8 cellular contexts compared by ENCODE assay signal in the genomic region with DNA sequence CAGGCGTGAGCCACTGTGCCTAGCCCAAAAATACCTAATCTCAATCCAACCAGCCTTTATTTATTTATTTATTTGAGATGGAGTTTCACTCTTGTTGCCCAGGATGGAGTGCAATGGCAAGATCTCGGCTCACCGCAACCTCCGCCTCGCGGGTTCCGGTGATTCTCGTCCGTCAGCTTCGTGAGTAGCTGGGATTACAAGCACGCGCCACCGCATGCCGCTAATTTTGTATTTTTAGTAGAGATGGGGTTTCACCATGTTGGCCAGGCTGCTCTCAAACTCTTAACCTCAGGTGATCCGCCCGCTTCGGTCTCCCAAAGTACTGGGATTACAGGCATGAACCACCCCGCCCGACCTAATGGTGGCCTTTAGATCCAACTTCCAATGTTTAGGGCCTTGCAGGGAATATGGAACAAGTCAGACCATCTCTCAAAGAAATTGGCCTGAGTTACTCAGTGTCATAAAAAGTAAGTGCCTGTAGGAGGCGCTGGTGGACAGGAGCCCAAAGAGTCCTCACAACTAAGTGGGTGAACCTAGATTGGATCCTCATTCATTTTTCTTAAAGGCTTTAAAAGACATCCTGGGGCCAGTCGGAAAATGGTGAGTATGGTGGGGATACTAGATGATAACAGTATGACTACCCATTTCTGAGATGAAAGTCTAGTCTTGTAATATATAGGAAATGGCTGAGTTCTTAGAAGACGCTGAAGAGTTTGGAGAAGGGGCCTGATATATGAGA. TPM values are rescaled to one million over a fixed set of nuclear protein-coding genes. Genes with fewer than 3 reads are reported as not detected.
A peak's percentile ranks its signal among the peaks of the same experiment; 100 is the strongest.
DNase-seq lines count a peak whose midpoint lies in the region; ATAC-seq, FAIRE-seq and TF ChIP-seq lines count a peak whose summit lies in the region.

No MANE protein-coding gene starts in this region.

- no peaks in the 10 kb centered on the region for H3K9me3 Mint-ChIP-seq in CD4-positive, CD25-positive, alpha-beta regulatory T cell

- no peaks in the 10 kb centered on the region for H3K9me3 ChIP-seq in CD4-positive, CD25-positive, alpha-beta regulatory T cell (ENCODE audit: control insufficient read depth in 2 of 2, low read length in 2 of 2)
- H3K9me3 ChIP-seq in ascending aorta: no peaks in the 10 kb centered on the region
- H3K9me3 ChIP-seq in lower lobe of right lung: no peaks in the 10 kb centered on the region

- TF ChIP-seq CTCF in ascending aorta (IDR thresholded peaks at IDR 0.05) (peak; percentile 12 to 26 (median 17)), lower lobe of right lung (IDR thresholded peaks at IDR 0.05) (peak; percentile 62)

- DNase-seq in CD4-positive, CD25-positive, alpha-beta regulatory T cell: peak; percentile 30 to 82 (median 58)
- DNase-seq in GM18507 (ENCODE audit: extremely low spot score, insufficient read length, low read depth): no peak
- peak; percentile 77 for DNase-seq in OCI-M1 (lab: John Stamatoyannopoulos, UW)
- DNase-seq in ascending aorta (ENCODE audit: low spot score in 2 of 2): no peak
- DNase-seq in lower lobe of right lung: no peak
- no peak for DNase-seq in cerebellum (ENCODE audit: low spot score)

- no peaks in the 10 kb centered on the region for H3K36me3 Mint-ChIP-seq in CD4-positive, CD25-positive, alpha-beta regulatory T cell

- H3K27me3 ChIP-seq in CD4-positive, CD25-positive, alpha-beta regulatory T cell (ENCODE audit: control insufficient read depth, insufficient read depth, low read length): no peaks in the 10 kb centered on the region
- no peaks in the 10 kb centered on the region for H3K27me3 ChIP-seq in ascending aorta
- H3K27me3 ChIP-seq in lower lobe of right lung (ENCODE audit: low read depth): no peaks in the 10 kb centered on the region

- intact Hi-C loops in ascending aorta (cut with DNase I) (loop anchor here (5.0 kb wide), 1 partner anchor 32 kb away; no protein-coding TSS in a partner anchor), lower lobe of right lung (cut with DNase I) (no loop called here)

- peak overlapping the region; percentile 60 to 91 (median 86) for H3K27ac Mint-ChIP-seq in CD4-positive, CD25-positive, alpha-beta regulatory T cell

- FAIRE-seq in GM18507 (lab: Jason Lieb, UNC): peak; percentile 44

- peak; percentile 34 to 45 for ATAC-seq in CD4-positive, CD25-positive, alpha-beta regulatory T cell (ENCODE audit: low read depth in 2 of 2)
- peak; percentile 40 to 51 for ATAC-seq in lower lobe of right lung
- no peak for ATAC-seq in HG03196 (IDR thresholded peaks at IDR 0.05; ENCODE audit: unreplicated experiment)
- no peak for ATAC-seq in HG02798 (IDR thresholded peaks at IDR 0.05; ENCODE audit: poor library complexity, unreplicated experiment)

- no peaks in the 10 kb centered on the region for H3K27me3 Mint-ChIP-seq in CD4-positive, CD25-positive, alpha-beta regulatory T cell

- H3K4me3 Mint-ChIP-seq in CD4-positive, CD25-positive, alpha-beta regulatory T cell: peak overlapping the region; percentile 12 to 57 (median 34)

- H3K36me3 ChIP-seq in CD4-positive, CD25-positive, alpha-beta regulatory T cell (ENCODE audit: control insufficient read depth, insufficient read depth, low read length): no peaks in the 10 kb centered on the region
- no peaks in the 10 kb centered on the region for H3K36me3 ChIP-seq in ascending aorta
- H3K36me3 ChIP-seq in lower lobe of right lung: no peaks in the 10 kb centered on the region

- no peak overlapping the region for H3K4me3 ChIP-seq in CD4-positive, CD25-positive, alpha-beta regulatory T cell (ENCODE audit: low read depth, low read length)
- H3K4me3 ChIP-seq in ascending aorta (no peak overlapping the region), lower lobe of right lung (no peak overlapping the region)

- no peak overlapping the region for H3K27ac ChIP-seq in CD4-positive, CD25-positive, alpha-beta regulatory T cell (ENCODE audit: insufficient read depth, low read length, poor library complexity, severe bottlenecking)
- H3K27ac ChIP-seq in ascending aorta (no peak overlapping the region), lower lobe of right lung (no peak overlapping the region)

- H3K4me1 ChIP-seq in CD4-positive, CD25-positive, alpha-beta regulatory T cell (ENCODE audit: control insufficient read depth, insufficient read depth, low read length, poor library complexity, severe bottlenecking): peaks cover 27% of the 10 kb centered on the region
- H3K4me1 ChIP-seq in ascending aorta: no peaks in the 10 kb centered on the region
- H3K4me1 ChIP-seq in lower lobe of right lung: peaks cover 12% of the 10 kb centered on the region

- H3K4me1 Mint-ChIP-seq in CD4-positive, CD25-positive, alpha-beta regulatory T cell: peaks cover 11 to 57% (median 21%) of the 10 kb centered on the region in 4 donors

RNA-seq across cellular contexts. Expression of a gene that starts 4.6 kb away (rescaled TPM):
- total RNA-seq in CD4-positive, CD25-positive, alpha-beta regulatory T cell: 0.81 TPM
- not detected for polyA plus RNA-seq in CD4-positive, CD25-positive, alpha-beta regulatory T cell
- total RNA-seq in ascending aorta (not detected), lower lobe of right lung (not detected), cerebellum (not detected)

RNA-seq across cellular contexts. Expression of a gene that starts 17.9 kb away (rescaled TPM):
- total RNA-seq in CD4-positive, CD25-positive, alpha-beta regulatory T cell: not detected
- not detected for polyA plus RNA-seq in CD4-positive, CD25-positive, alpha-beta regulatory T cell
- total RNA-seq in ascending aorta (49.8 TPM), lower lobe of right lung (11.9 TPM), cerebellum (11.0 TPM)

RNA-seq across cellular contexts. Expression of a gene that starts 29.0 kb away (rescaled TPM):
- 1,611 TPM for total RNA-seq in CD4-positive, CD25-positive, alpha-beta regulatory T cell
- 1,000 to 10,000 TPM; 3,219 to 6,021 (median 4,004) TPM for polyA plus RNA-seq in CD4-positive, CD25-positive, alpha-beta regulatory T cell
- total RNA-seq in ascending aorta: 139 TPM
- total RNA-seq in lower lobe of right lung: 79.1 TPM
- 2.2 TPM for total RNA-seq in cerebellum

RNA-seq across cellular contexts. Expression of a gene that starts 40.4 kb away (rescaled TPM):
- 3.8 TPM for total RNA-seq in CD4-positive, CD25-positive, alpha-beta regulatory T cell
- 1 to 10 TPM; 1.9 to 2.3 (median 2.1) TPM for polyA plus RNA-seq in CD4-positive, CD25-positive, alpha-beta regulatory T cell
- 25.3 TPM for total RNA-seq in ascending aorta
- total RNA-seq in lower lobe of right lung: 10.2 TPM
- 6.4 TPM for total RNA-seq in cerebellum

RNA-seq across cellular contexts. Expression of a gene that starts 48.1 kb away (rescaled TPM):
- 1.6 TPM for total RNA-seq in CD4-positive, CD25-positive, alpha-beta regulatory T cell
- polyA plus RNA-seq in CD4-positive, CD25-positive, alpha-beta regulatory T cell: 1 to 10 TPM in 1 of 4 donors, under 1 TPM in 2, not detected in 1; 0.16 to 1.0 (median 0.29) TPM
- total RNA-seq in ascending aorta (0.21 TPM), lower lobe of right lung (22.7 TPM), cerebellum (1.1 TPM)

Comparison
In these comparisons a context has a peak if more than half of its experiments do, and no peak if none do; other contexts are left out.
1. ATAC-seq: peak in CD4-positive, CD25-positive, alpha-beta regulatory T cell (2 of 2) and lower lobe of right lung (2 of 2); none in HG03196 (single experiment) and HG02798 (single experiment).
2. DNase-seq: peak in CD4-positive, CD25-positive, alpha-beta regulatory T cell (3 of 3) and OCI-M1 (single experiment); none in GM18507 (single experiment), ascending aorta (0 of 2), lower lobe of right lung (single experiment) and cerebellum (single experiment).
3. RNA of a gene that starts 17.9 kb away (total RNA-seq): 49.8 TPM in ascending aorta (single experiment), 11.9 TPM in lower lobe of right lung (single experiment) and 11.0 TPM in cerebellum (single experiment); not detected in CD4-positive, CD25-positive, alpha-beta regulatory T cell (single experiment); every median in the first group is over 10 times any median in the second.
4. RNA of a gene that starts 29.0 kb away (total RNA-seq): 1,611 TPM in CD4-positive, CD25-positive, alpha-beta regulatory T cell (single experiment), 139 TPM in ascending aorta (single experiment) and 79.1 TPM in lower lobe of right lung (single experiment); 2.2 TPM in cerebellum (single experiment); every median in the first group is over 10 times any median in the second.